In the genomic region with DNA sequence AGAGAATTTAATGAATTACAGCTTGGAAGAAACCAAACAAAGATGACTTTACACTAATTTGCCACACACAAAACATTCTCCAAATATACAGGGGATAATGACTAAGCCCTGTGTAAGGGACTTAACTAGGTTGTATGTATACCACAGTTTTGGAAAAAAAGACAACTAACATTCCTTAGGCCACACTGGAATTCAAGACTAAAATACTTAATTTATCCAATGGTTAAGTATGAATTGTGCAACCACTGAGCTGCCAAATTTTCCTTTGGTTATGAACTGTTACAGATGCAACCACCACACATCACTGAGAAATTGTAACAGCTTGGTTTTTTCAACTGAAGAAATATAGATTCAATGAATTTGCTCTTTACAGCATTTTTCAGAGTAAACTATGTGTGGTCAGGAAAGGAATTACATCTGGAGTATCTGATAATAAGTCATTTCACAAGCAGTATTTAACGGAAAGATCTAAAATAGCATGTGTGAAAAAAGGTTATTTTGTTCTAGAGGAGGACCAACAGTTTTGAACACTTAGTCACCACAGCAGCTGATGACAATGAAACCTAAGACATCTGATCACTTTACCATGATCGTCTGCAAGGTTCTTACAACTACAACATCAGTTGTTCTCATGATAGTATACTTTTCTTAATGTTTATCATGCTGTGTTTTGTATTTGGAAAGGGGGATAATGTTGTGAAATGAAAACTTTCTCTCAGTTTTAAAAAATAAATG, we compare ENCODE assay signal across 15 cellular contexts.
DNase-seq lines count a peak whose midpoint lies in the region; ATAC-seq and TF ChIP-seq lines count a peak whose summit lies in the region.
"Had no signal": no experiment of that assay in that cellular context is flagged by ENCODE, and none has a peak within 500 bp of the region (broad histone marks: within the 10 kb centered on the region; RNA-seq: fewer than 3 reads in every experiment).

No MANE protein-coding gene starts in this region.

- in situ Hi-C loops in brain microvascular endothelial cell (cut with HindIII; ENCODE audit: low pct_ligation_motif_present, low sequenced_read_pairs) = no loop called here

- H3K36me3 ChIP-seq in brain microvascular endothelial cell (replicated peaks) = no peaks in the 10 kb centered on the region

- peak; percentile 71 for DNase-seq in AG20443 (ENCODE audit: low spot score)
- DNase-seq in M059J (ENCODE audit: low read depth) = peak; percentile 92
- peak; percentile 72 for DNase-seq in brain microvascular endothelial cell
- DNase-seq in mesothelial cell of epicardium (ENCODE audit: low spot score in 2 of 2, unreplicated experiment in 2 of 2) = no peak
- no peak for DNase-seq in HuH-7 (ENCODE audit: low spot score)
- no peak for DNase-seq in stimulated activated CD4-positive, alpha-beta T cell treated with anti-CD3 and anti-CD28 coated beads, Interleukin-1b, Interleukin-23, amount 100 ng/mL, for 48 hours
- DNase-seq: activated CD4-positive, alpha-beta T cell treated with anti-CD3 and anti-CD28 coated beads for 1 hour; CD4-positive, CD25-positive, alpha-beta regulatory T cell; dorsolateral prefrontal cortex; NCI-H1092; NCI-H510A treated with DMSO at 0.1 percent for 48 hours; Right ventricle myocardium superior had no signal

- H3K9me3 Mint-ChIP-seq in mesothelial cell of epicardium = peaks cover 57% of the 10 kb centered on the region

- ATAC-seq in HG02884 (IDR thresholded peaks at IDR 0.05; ENCODE audit: unreplicated experiment) (no peak), GM18909 (IDR thresholded peaks at IDR 0.05; ENCODE audit: poor library complexity, unreplicated experiment) (no peak)

- peaks cover 24% of the 10 kb centered on the region for H3K36me3 Mint-ChIP-seq in mesothelial cell of epicardium
- H3K36me3 Mint-ChIP-seq: CD4-positive, CD25-positive, alpha-beta regulatory T cell had no signal

- H3K4me3 ChIP-seq in brain microvascular endothelial cell (ENCODE audit: low read depth, low read length) = no peak overlapping the region
- H3K4me3 ChIP-seq: dorsolateral prefrontal cortex had no signal

- H3K27me3 ChIP-seq in brain microvascular endothelial cell (replicated peaks) = no peaks in the 10 kb centered on the region
- H3K27me3 ChIP-seq: dorsolateral prefrontal cortex had no signal

- peak overlapping the region; percentile 68 for H3K27ac ChIP-seq in brain microvascular endothelial cell
- H3K27ac ChIP-seq: dorsolateral prefrontal cortex had no signal

- no peaks in the 10 kb centered on the region for H3K27me3 Mint-ChIP-seq in mesothelial cell of epicardium (ENCODE audit: low read depth)
- H3K27me3 Mint-ChIP-seq: CD4-positive, CD25-positive, alpha-beta regulatory T cell had no signal

- H3K27ac Mint-ChIP-seq in mesothelial cell of epicardium = no peak overlapping the region
- H3K27ac Mint-ChIP-seq: activated T-helper 2 cell treated with anti-CD3 and anti-CD28 coated beads, Interferon-gamma antibody, Interleukin-2, Interleukin-4, amounts not matched to agents 10 μg/mL and 5 μg/mL and 100 μg/mL, durations not matched to agents 14 hours and 24 hours and 36 hours; CD4-positive, CD25-positive, alpha-beta regulatory T cell had no signal

- TF ChIP-seq CTCF in brain microvascular endothelial cell (IDR thresholded peaks at IDR 0.05; ENCODE audit: low read depth, low read length, missing control alignments) (no peak), mesothelial cell of epicardium (IDR thresholded peaks at IDR 0.05; ENCODE audit: unreplicated experiment) (peak; percentile 26)

- no peaks in the 10 kb centered on the region for H3K4me1 Mint-ChIP-seq in mesothelial cell of epicardium
- H3K4me1 Mint-ChIP-seq: CD4-positive, CD25-positive, alpha-beta regulatory T cell had no signal

- no peak overlapping the region for H3K4me3 Mint-ChIP-seq in mesothelial cell of epicardium
- H3K4me3 Mint-ChIP-seq: CD4-positive, CD25-positive, alpha-beta regulatory T cell had no signal

Comparison
In these comparisons a context has a peak if more than half of its experiments do, and no peak if none do; other contexts are left out.
1. DNase-seq: peak in AG20443 (single experiment), M059J (single experiment) and brain microvascular endothelial cell (single experiment); none in mesothelial cell of epicardium (0 of 2), HuH-7 (single experiment) and stimulated activated CD4-positive, alpha-beta T cell treated with anti-CD3 and anti-CD28 coated beads, Interleukin-1b, Interleukin-23, amount 100 ng/mL, for 48 hours (single experiment).